In genomic region chr14:49584058-49584457, GRCh38 we compare ENCODE assay signal across 8 cellular contexts. TPM values are rescaled to one million over a fixed set of nuclear protein-coding genes. Genes with fewer than 3 reads are reported as not detected.
DNase-seq lines count a peak whose midpoint lies in the region; ATAC-seq and TF ChIP-seq lines count a peak whose summit lies in the region.

No MANE protein-coding gene starts in this region.

- peaks cover 47% of the 10 kb centered on the region for H3K4me1 Mint-ChIP-seq in activated CD8-positive, alpha-beta memory T cell treated with anti-CD3 and anti-CD28 coated beads, Interleukin-2, amount 10 ng/mL, durations not matched to agents 7 days and 5 days
- peaks cover 57% of the 10 kb centered on the region for H3K4me1 Mint-ChIP-seq in stimulated activated effector memory CD8-positive, alpha-beta T cell treated with anti-CD3 and anti-CD28 coated beads, Interleukin-12 subunit alpha, Interleukin-12 subunit beta, amount 100 ng/mL, for 72 hours

- DNase-seq in activated CD8-positive, alpha-beta memory T cell treated with anti-CD3 and anti-CD28 coated beads, Interleukin-2, amount 10 ng/mL, durations not matched to agents 7 days and 5 days = no peak
- no peak for DNase-seq in activated CD8-positive, alpha-beta memory T cell treated with anti-CD3 and anti-CD28 coated beads, Interleukin-2, amount 50 U/mL, for 48 hours
- DNase-seq in fibroblast of pulmonary artery (ENCODE audit: low read depth) = no peak
- no peak for DNase-seq in stimulated activated effector memory CD8-positive, alpha-beta T cell treated with anti-CD3 and anti-CD28 coated beads, Interleukin-12 subunit alpha, Interleukin-12 subunit beta, amount 100 ng/mL, for 72 hours (ENCODE audit: low spot score in 2 of 2)
- DNase-seq in midbrain (lab: John Stamatoyannopoulos, UW) = no peak
- DNase-seq in GM10248 (ENCODE audit: extremely low spot score) = no peak

- no peaks in the 10 kb centered on the region for H3K27me3 Mint-ChIP-seq in activated CD8-positive, alpha-beta memory T cell treated with anti-CD3 and anti-CD28 coated beads, Interleukin-2, amount 10 ng/mL, durations not matched to agents 7 days and 5 days

- CTCF ChIA-PET in activated CD8-positive, alpha-beta memory T cell treated with anti-CD3 and anti-CD28 coated beads, Interleukin-2, amount 10 ng/mL, durations not matched to agents 7 days and 5 days (lab: Charles Lee) = interaction anchor here (0.7 kb wide), 1 partner anchor 37 kb away, joined by 3 read pairs; no protein-coding TSS in a partner anchor
- CTCF ChIA-PET in GM10248 (lab: Yijun Ruan, JAX) = interaction anchor here (1.3 kb wide), 1 partner anchor 268 kb away, joined by 5 read pairs; the partner anchor contains the start of gene NEMF

- ATAC-seq in activated CD8-positive, alpha-beta memory T cell treated with anti-CD3 and anti-CD28 coated beads, Interleukin-2, amount 10 ng/mL, durations not matched to agents 7 days and 5 days = no peak
- no peak for ATAC-seq in stimulated activated effector memory CD8-positive, alpha-beta T cell treated with anti-CD3 and anti-CD28 coated beads, Interleukin-12 subunit alpha, Interleukin-12 subunit beta, amount 100 ng/mL, for 72 hours
- no peak for ATAC-seq in GM21786 (IDR thresholded peaks at IDR 0.05; ENCODE audit: unreplicated experiment)

- H3K36me3 Mint-ChIP-seq in activated CD8-positive, alpha-beta memory T cell treated with anti-CD3 and anti-CD28 coated beads, Interleukin-2, amount 10 ng/mL, durations not matched to agents 7 days and 5 days = peaks cover 54% of the 10 kb centered on the region
- peaks cover 72% of the 10 kb centered on the region for H3K36me3 Mint-ChIP-seq in stimulated activated effector memory CD8-positive, alpha-beta T cell treated with anti-CD3 and anti-CD28 coated beads, Interleukin-12 subunit alpha, Interleukin-12 subunit beta, amount 100 ng/mL, for 72 hours

- TF ChIP-seq CTCF in WI38 (IDR thresholded peaks at IDR 0.05; ENCODE audit: low read depth, low read length) (no peak), fibroblast of pulmonary artery (IDR thresholded peaks at IDR 0.05; ENCODE audit: low read length, missing control alignments) (no peak), GM10248 (IDR thresholded peaks at IDR 0.05; ENCODE audit: control extremely low read depth, extremely low read depth, low read depth, missing control alignments) (no peak)

- POLR2A ChIA-PET in GM10248 (lab: Yijun Ruan, JAX) = interaction anchor here (0.8 kb wide), 1 partner anchor 37 kb away, joined by 4 read pairs; the partner anchor contains the start of genes MGAT2 and RPL36AL

- H3K9me3 Mint-ChIP-seq in activated CD8-positive, alpha-beta memory T cell treated with anti-CD3 and anti-CD28 coated beads, Interleukin-2, amount 10 ng/mL, durations not matched to agents 7 days and 5 days (ENCODE audit: low read depth) = no peaks in the 10 kb centered on the region
- no peaks in the 10 kb centered on the region for H3K9me3 Mint-ChIP-seq in stimulated activated effector memory CD8-positive, alpha-beta T cell treated with anti-CD3 and anti-CD28 coated beads, Interleukin-12 subunit alpha, Interleukin-12 subunit beta, amount 100 ng/mL, for 72 hours

- H3K4me3 ChIP-seq in WI38 (ENCODE audit: low read depth, low read length) (peak overlapping the region; percentile 77), fibroblast of pulmonary artery (replicated peaks; ENCODE audit: low read depth, low read length) (peak overlapping the region; percentile 71)

- peak overlapping the region; percentile 99 for H3K27ac Mint-ChIP-seq in activated CD8-positive, alpha-beta memory T cell treated with anti-CD3 and anti-CD28 coated beads, Interleukin-2, amount 10 ng/mL, durations not matched to agents 7 days and 5 days
- peak overlapping the region; percentile 100 for H3K27ac Mint-ChIP-seq in stimulated activated effector memory CD8-positive, alpha-beta T cell treated with anti-CD3 and anti-CD28 coated beads, Interleukin-12 subunit alpha, Interleukin-12 subunit beta, amount 100 ng/mL, for 72 hours

- H3K4me3 Mint-ChIP-seq in activated CD8-positive, alpha-beta memory T cell treated with anti-CD3 and anti-CD28 coated beads, Interleukin-2, amount 10 ng/mL, durations not matched to agents 7 days and 5 days = peak overlapping the region; percentile 89
- peak overlapping the region; percentile 94 for H3K4me3 Mint-ChIP-seq in stimulated activated effector memory CD8-positive, alpha-beta T cell treated with anti-CD3 and anti-CD28 coated beads, Interleukin-12 subunit alpha, Interleukin-12 subunit beta, amount 100 ng/mL, for 72 hours

RNA-seq across cellular contexts. Expression of gene RPS29, which starts 2.1 kb away (rescaled TPM):
- total RNA-seq in activated CD8-positive, alpha-beta memory T cell treated with anti-CD3 and anti-CD28 coated beads, Interleukin-2, amount 10 ng/mL, durations not matched to agents 7 days and 5 days = 1,000 to 10,000 TPM; 1,378 to 1,419 TPM

RNA-seq across cellular contexts. Expression of gene LRR1, which starts 14.7 kb away (rescaled TPM):
- 10 to 100 TPM; 64.4 to 71.3 TPM for total RNA-seq in activated CD8-positive, alpha-beta memory T cell treated with anti-CD3 and anti-CD28 coated beads, Interleukin-2, amount 10 ng/mL, durations not matched to agents 7 days and 5 days

RNA-seq across cellular contexts. Expression of gene RPL36AL, which starts 36.4 kb away (rescaled TPM):
- total RNA-seq in activated CD8-positive, alpha-beta memory T cell treated with anti-CD3 and anti-CD28 coated beads, Interleukin-2, amount 10 ng/mL, durations not matched to agents 7 days and 5 days = 100 to 1,000 TPM; 245 to 248 TPM

RNA-seq across cellular contexts. Expression of gene MGAT2, which starts 36.5 kb away (rescaled TPM):
- total RNA-seq in activated CD8-positive, alpha-beta memory T cell treated with anti-CD3 and anti-CD28 coated beads, Interleukin-2, amount 10 ng/mL, durations not matched to agents 7 days and 5 days = 10 to 100 TPM; 68.4 to 75.9 TPM

RNA-seq across cellular contexts. Expression of gene DNAAF2, which starts 51.0 kb away (rescaled TPM):
- total RNA-seq in activated CD8-positive, alpha-beta memory T cell treated with anti-CD3 and anti-CD28 coated beads, Interleukin-2, amount 10 ng/mL, durations not matched to agents 7 days and 5 days = 10 to 100 TPM in 1 of 2 experiments, 1 to 10 TPM in 1; 8.7 to 11.5 TPM
